ENCODE assay signal across 8 cellular contexts in genomic region chr12:33588082-33588712, GRCh38.
DNase-seq lines count a peak whose midpoint lies in the region; ATAC-seq and TF ChIP-seq lines count a peak whose summit lies in the region.

No MANE protein-coding gene starts in this region.

- no peak overlapping the region for H3K4me3 Mint-ChIP-seq in activated CD4-positive, alpha-beta memory T cell treated with anti-CD3 and anti-CD28 coated beads for 36 hours

- no peak overlapping the region for H3K4me3 ChIP-seq in left lung

- POLR2A ChIA-PET in activated CD4-positive, alpha-beta memory T cell treated with anti-CD3 and anti-CD28 coated beads for 36 hours (lab: Charles Lee): no interaction called here

- no peaks in the 10 kb centered on the region for H3K9me3 Mint-ChIP-seq in activated CD4-positive, alpha-beta memory T cell treated with anti-CD3 and anti-CD28 coated beads for 36 hours

- H3K27ac ChIP-seq in left lung: peak overlapping the region in 1 of 2 donors; percentile 28

- DNase-seq in SKM-1 (lab: John Stamatoyannopoulos, UW; ENCODE audit: unreplicated experiment): peak; percentile 34
- no peak for DNase-seq in left lung
- DNase-seq in NCI-H774 (lab: John Stamatoyannopoulos, UW): no peak
- DNase-seq in NCI-H446 treated with DMSO at 0.1 percent for 48 hours (lab: John Stamatoyannopoulos, UW): no peak
- DNase-seq in activated CD4-positive, alpha-beta memory T cell treated with anti-CD3 and anti-CD28 coated beads for 36 hours: no peak

- CTCF ChIA-PET in activated CD4-positive, alpha-beta memory T cell treated with anti-CD3 and anti-CD28 coated beads for 36 hours (lab: Charles Lee): no interaction called here

- H3K36me3 Mint-ChIP-seq in activated CD4-positive, alpha-beta memory T cell treated with anti-CD3 and anti-CD28 coated beads for 36 hours: no peaks in the 10 kb centered on the region

- ATAC-seq in GM18909 (IDR thresholded peaks at IDR 0.05; ENCODE audit: poor library complexity, unreplicated experiment): peak; percentile 91
- ATAC-seq in HG03196 (IDR thresholded peaks at IDR 0.05; ENCODE audit: unreplicated experiment): peak; percentile 78
- ATAC-seq in left lung: peak; percentile 52
- no peak for ATAC-seq in HG02885 (IDR thresholded peaks at IDR 0.05; ENCODE audit: poor library complexity, unreplicated experiment)

- no peak for TF ChIP-seq CTCF in left lung (IDR thresholded peaks at IDR 0.05)

- no peaks in the 10 kb centered on the region for H3K36me3 ChIP-seq in left lung

- no peaks in the 10 kb centered on the region for H3K27me3 ChIP-seq in left lung

- no peaks in the 10 kb centered on the region for H3K4me1 ChIP-seq in left lung

- no peak overlapping the region for H3K27ac Mint-ChIP-seq in activated CD4-positive, alpha-beta memory T cell treated with anti-CD3 and anti-CD28 coated beads for 36 hours

- no peaks in the 10 kb centered on the region for H3K27me3 Mint-ChIP-seq in activated CD4-positive, alpha-beta memory T cell treated with anti-CD3 and anti-CD28 coated beads for 36 hours

- no peaks in the 10 kb centered on the region for H3K9me3 ChIP-seq in left lung

- no peaks in the 10 kb centered on the region for H3K4me1 Mint-ChIP-seq in activated CD4-positive, alpha-beta memory T cell treated with anti-CD3 and anti-CD28 coated beads for 36 hours (ENCODE audit: low read depth)

- intact Hi-C loops in left lung (cut with DNase I): no loop called here
- intact Hi-C loops in activated CD4-positive, alpha-beta memory T cell treated with anti-CD3 and anti-CD28 coated beads for 36 hours (cut with micrococcal nuclease): no loop called here
